In genomic region chr2:212990697-212991096, GRCh38 we compare ENCODE assay signal across 17 cellular contexts.
DNase-seq lines count a peak whose midpoint lies in the region; ATAC-seq, FAIRE-seq and TF ChIP-seq lines count a peak whose summit lies in the region.
"Had no signal": no experiment of that assay in that cellular context is flagged by ENCODE, and none has a peak within 500 bp of the region (broad histone marks: within the 10 kb centered on the region; RNA-seq: fewer than 3 reads in every experiment).

No MANE protein-coding gene starts in this region.

- no peak for TF ChIP-seq POLR2A in Peyer's patch (IDR thresholded peaks at IDR 0.05)

- H3K27ac Mint-ChIP-seq in activated B cell treated with CpG ODN at 0.5 μM for 24 hours = peak overlapping the region; percentile 51

- TF ChIP-seq CTCF in activated B cell treated with CpG ODN at 0.5 μM for 24 hours (IDR thresholded peaks at IDR 0.05) (no peak), Peyer's patch (IDR thresholded peaks at IDR 0.05) (no peak), right atrium auricular region (IDR thresholded peaks at IDR 0.05) (no peak)

- H3K4me3 ChIP-seq in Peyer's patch (no peak overlapping the region), right atrium auricular region (no peak overlapping the region)

- POLR2A ChIA-PET in activated B cell treated with CpG ODN at 0.5 μM for 24 hours (lab: Charles Lee) = interaction anchor here (0.7 kb wide), 1 partner anchor 10 kb away, joined by 3 read pairs; no protein-coding TSS in a partner anchor

- CTCF ChIA-PET in activated B cell treated with CpG ODN at 0.5 μM for 24 hours (lab: Charles Lee) = no interaction called here

- H3K27me3 ChIP-seq in Peyer's patch (no peaks in the 10 kb centered on the region), right atrium auricular region (no peaks in the 10 kb centered on the region)

- H3K9me3 Mint-ChIP-seq in activated B cell treated with CpG ODN at 0.5 μM for 24 hours = no peaks in the 10 kb centered on the region

- ATAC-seq in GM18511 (IDR thresholded peaks at IDR 0.05; ENCODE audit: unreplicated experiment) (peak; percentile 69), GM21515 (IDR thresholded peaks at IDR 0.05; ENCODE audit: unreplicated experiment) (peak; percentile 60), HG03045 (IDR thresholded peaks at IDR 0.05; ENCODE audit: unreplicated experiment) (peak; percentile 63), activated B cell treated with CpG ODN at 0.5 μM for 24 hours (ENCODE audit: low read depth) (no peak)
- ATAC-seq: HCT116, left ventricle myocardium superior had no signal

- H3K4me1 Mint-ChIP-seq in activated B cell treated with CpG ODN at 0.5 μM for 24 hours = peaks cover 10% of the 10 kb centered on the region

- FAIRE-seq in RCC 7860 (lab: Jason Lieb, UNC) = no peak

- H3K36me3 Mint-ChIP-seq in activated B cell treated with CpG ODN at 0.5 μM for 24 hours (ENCODE audit: low read depth) = no peaks in the 10 kb centered on the region

- H3K36me3 ChIP-seq in Peyer's patch (no peaks in the 10 kb centered on the region), right atrium auricular region (no peaks in the 10 kb centered on the region)
- H3K36me3 ChIP-seq: WERI-Rb-1 had no signal

- H3K4me1 ChIP-seq in Peyer's patch (no peaks in the 10 kb centered on the region), right atrium auricular region (no peaks in the 10 kb centered on the region)
- H3K4me1 ChIP-seq: Caco-2 had no signal

- intact Hi-C loops in activated B cell treated with CpG ODN at 0.5 μM for 24 hours (cut with micrococcal nuclease) = loop anchor here (1.0 kb wide), 1 partner anchor 9 kb away; no protein-coding TSS in a partner anchor

- H3K27ac ChIP-seq in Peyer's patch (no peak overlapping the region), right atrium auricular region (no peak overlapping the region)
- H3K27ac ChIP-seq: WERI-Rb-1 had no signal

- no peaks in the 10 kb centered on the region for H3K9me3 ChIP-seq in Peyer's patch
- H3K9me3 ChIP-seq in right atrium auricular region = no peaks in the 10 kb centered on the region
- H3K9me3 ChIP-seq: Caco-2 had no signal

- H3K27me3 Mint-ChIP-seq in activated B cell treated with CpG ODN at 0.5 μM for 24 hours = no peaks in the 10 kb centered on the region
- H3K27me3 Mint-ChIP-seq: natural killer cell treated with Interleukin-12 subunit alpha and Interleukin-12 subunit beta and Interleukin-15 and Interleukin-18, amount 100 ng/mL, for 72 hours had no signal

- H3K4me3 Mint-ChIP-seq in activated B cell treated with CpG ODN at 0.5 μM for 24 hours = no peak overlapping the region
- H3K4me3 Mint-ChIP-seq: natural killer cell treated with Interleukin-12 subunit alpha and Interleukin-12 subunit beta and Interleukin-15 and Interleukin-18, amount 100 ng/mL, for 72 hours had no signal

- no peak for DNase-seq in activated B cell treated with CpG ODN at 0.5 μM for 24 hours
- no peak for DNase-seq in RCC 7860 (ENCODE audit: low spot score)
- no peak for DNase-seq in Peyer's patch
- no peak for DNase-seq in epidermal melanocyte (ENCODE audit: insufficient read length, low spot score)
- no peak for DNase-seq in right atrium auricular region (ENCODE audit: low spot score)
- DNase-seq: Caco-2; erythroblast; left ventricle myocardium superior; NCI-H2081; retina; stimulated activated CD4-positive, alpha-beta T cell treated with anti-CD3 and anti-CD28 coated beads, Interleukin-2, amount 100 ng/mL, for 48 hours; WERI-Rb-1 had no signal
